Comparison of ENCODE assay signal across 16 cellular contexts in genomic region chr3:135650309-135650708, GRCh38.
DNase-seq lines count a peak whose midpoint lies in the region; ATAC-seq lines count a peak whose summit lies in the region.
"Had no signal": no experiment of that assay in that cellular context is flagged by ENCODE, and none has a peak within 500 bp of the region (broad histone marks: within the 10 kb centered on the region; RNA-seq: fewer than 3 reads in every experiment).

No MANE protein-coding gene starts in this region.

- H3K4me3 ChIP-seq in HAP-1, result no peak overlapping the region

- H3K27me3 ChIP-seq in HAP-1 (ENCODE audit: low read depth), result no peaks in the 10 kb centered on the region

- H3K36me3 ChIP-seq in HAP-1 (replicated peaks), result no peaks in the 10 kb centered on the region

- H3K4me1 ChIP-seq in HAP-1, result no peaks in the 10 kb centered on the region

- no peak for ATAC-seq in GM21528 (IDR thresholded peaks at IDR 0.05; ENCODE audit: low FRiP score, unreplicated experiment)
- ATAC-seq: HepG2 had no signal

- H3K9me3 ChIP-seq in HAP-1, result no peaks in the 10 kb centered on the region

- in situ Hi-C loops in HAP-1 (cut with MboI; ENCODE audit: low sequenced_read_pairs), result no loop called here

- DNase-seq in HS-27A (ENCODE audit: low read depth) (peak; percentile 41), astrocyte of the hippocampus (ENCODE audit: low read depth, low spot score) (peak; percentile 4), myocyte (ENCODE audit: low read depth) (peak; percentile 57), NK-92 (lab: John Stamatoyannopoulos, UW; ENCODE audit: unreplicated experiment) (no peak), HAP-1 (ENCODE audit: low spot score in 2 of 2) (no peak), NCI-H526 (lab: John Stamatoyannopoulos, UW) (no peak)
- DNase-seq: ACHN; AML-193; CD4-positive, alpha-beta T cell; DMS153; DMS79; GF-D8; H9; KG1 had no signal

Comparison
In these comparisons a context has a peak if more than half of its experiments do, and no peak if none do; other contexts are left out.
1. DNase-seq: peak in HS-27A (single experiment), astrocyte of the hippocampus (single experiment) and myocyte (single experiment); none in NK-92 (single experiment), HAP-1 (0 of 2) and NCI-H526 (0 of 2).